13 cellular contexts compared by ENCODE assay signal in the genomic region with DNA sequence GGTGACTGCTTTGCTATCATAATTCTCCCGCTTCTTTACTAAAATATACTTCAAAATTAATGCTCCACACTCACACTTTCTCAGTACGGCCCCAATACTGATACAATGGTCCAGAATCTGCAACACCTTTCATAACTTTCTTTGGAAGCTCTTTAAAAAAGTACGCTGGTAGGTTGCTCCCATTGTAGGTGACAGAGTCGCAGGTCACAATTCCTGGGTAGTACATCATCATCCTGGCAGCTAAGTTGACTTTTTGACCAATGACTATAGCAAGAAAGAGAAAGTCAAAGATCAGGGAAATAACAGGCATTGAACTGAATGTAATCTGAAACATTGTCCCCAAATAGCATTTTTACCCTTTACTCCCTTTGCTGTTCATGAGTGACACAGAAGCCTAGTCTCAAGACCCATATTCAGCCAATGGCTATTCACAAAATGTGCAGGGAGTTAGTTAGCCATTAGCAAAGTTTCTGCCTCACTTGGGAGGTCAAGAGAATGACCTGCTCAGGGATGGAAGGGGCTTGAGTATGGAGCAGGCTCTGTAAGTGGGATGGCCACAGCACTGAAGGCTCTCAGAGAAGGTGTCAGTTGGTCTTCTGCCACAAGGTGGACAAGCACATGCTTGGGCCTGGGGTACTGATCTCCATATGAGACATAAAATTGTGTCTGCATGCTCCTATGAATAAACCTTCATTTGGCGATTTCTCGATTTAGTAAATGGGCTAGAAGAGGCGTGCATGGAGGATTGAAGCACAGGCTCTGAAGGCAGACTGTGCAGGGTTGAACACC.
A peak's percentile ranks its signal among the peaks of the same experiment; 100 is the strongest.
DNase-seq lines count a peak whose midpoint lies in the region; ATAC-seq and TF ChIP-seq lines count a peak whose summit lies in the region.
"Had no signal": no experiment of that assay in that cellular context is flagged by ENCODE, and none has a peak within 500 bp of the region (broad histone marks: within the 10 kb centered on the region; RNA-seq: fewer than 3 reads in every experiment).

No MANE protein-coding gene starts in this region.

- no peaks in the 10 kb centered on the region for H3K4me1 Mint-ChIP-seq in stimulated activated naive CD8-positive, alpha-beta T cell treated with anti-CD3 and anti-CD28 coated beads, Interleukin-15, amount 100 ng/mL, for 72 hours

- no peak overlapping the region for H3K4me3 Mint-ChIP-seq in stimulated activated naive CD8-positive, alpha-beta T cell treated with anti-CD3 and anti-CD28 coated beads, Interleukin-15, amount 100 ng/mL, for 72 hours

- no peak for DNase-seq in stimulated activated naive CD8-positive, alpha-beta T cell treated with anti-CD3 and anti-CD28 coated beads, Interleukin-15, Interleukin-2, amounts not matched to agents 100 U/mL and 50 U/mL, for 24 hours
- no peak for DNase-seq in stimulated activated naive CD8-positive, alpha-beta T cell treated with anti-CD3 and anti-CD28 coated beads, Interleukin-15, amount 100 ng/mL, for 72 hours
- DNase-seq in OCI-M1 (lab: John Stamatoyannopoulos, UW): peak; percentile 40
- DNase-seq in erythroblast (lab: John Stamatoyannopoulos, UW): peak; percentile 22 to 42
- DNase-seq in hypothalamus (lab: John Stamatoyannopoulos, UW): no peak
- no peak for DNase-seq in NCI-H748 (lab: John Stamatoyannopoulos, UW; ENCODE audit: unreplicated experiment)
- DNase-seq: KG1, NCI-H1048, NCI-H1436 treated with DMSO at 0.1 percent for 48 hours, NCI-H2029 treated with DMSO at 0.1 percent for 48 hours, NCI-H2171 treated with DMSO at 0.1 percent for 48 hours had no signal

- peak; percentile 14 for ATAC-seq in stimulated activated naive CD8-positive, alpha-beta T cell treated with anti-CD3 and anti-CD28 coated beads, Interleukin-15, Interleukin-2, amounts not matched to agents 100 U/mL and 50 U/mL, for 24 hours
- no peak for ATAC-seq in stimulated activated naive CD8-positive, alpha-beta T cell treated with anti-CD3 and anti-CD28 coated beads, Interleukin-15, amount 100 ng/mL, for 72 hours
- ATAC-seq in HG02678 (IDR thresholded peaks at IDR 0.05; ENCODE audit: unreplicated experiment) (no peak), HG02852 (IDR thresholded peaks at IDR 0.05; ENCODE audit: unreplicated experiment) (no peak)

- H3K9me3 Mint-ChIP-seq in stimulated activated naive CD8-positive, alpha-beta T cell treated with anti-CD3 and anti-CD28 coated beads, Interleukin-15, amount 100 ng/mL, for 72 hours: no peaks in the 10 kb centered on the region

- H3K27ac Mint-ChIP-seq in stimulated activated naive CD8-positive, alpha-beta T cell treated with anti-CD3 and anti-CD28 coated beads, Interleukin-15, amount 100 ng/mL, for 72 hours: no peak overlapping the region

- H3K27me3 Mint-ChIP-seq in stimulated activated naive CD8-positive, alpha-beta T cell treated with anti-CD3 and anti-CD28 coated beads, Interleukin-15, amount 100 ng/mL, for 72 hours: no peaks in the 10 kb centered on the region

- TF ChIP-seq POLR2A in erythroblast (IDR thresholded peaks at IDR 0.05; ENCODE audit: low read length): no peak

Comparison
In these comparisons a context has a peak if more than half of its experiments do, and no peak if none do; other contexts are left out.
1. DNase-seq: peak in OCI-M1 (single experiment) and erythroblast (2 of 2); none in stimulated activated naive CD8-positive, alpha-beta T cell treated with anti-CD3 and anti-CD28 coated beads, Interleukin-15, Interleukin-2, amounts not matched to agents 100 U/mL and 50 U/mL, for 24 hours (single experiment), stimulated activated naive CD8-positive, alpha-beta T cell treated with anti-CD3 and anti-CD28 coated beads, Interleukin-15, amount 100 ng/mL, for 72 hours (0 of 2), hypothalamus (0 of 51) and NCI-H748 (single experiment).